ENCODE assay signal across 1 cellular context in genomic region chr11:109035261-109035660, GRCh38.
TF ChIP-seq lines count a peak whose summit lies in the region.

No MANE protein-coding gene starts in this region.

TF ChIP-seq in endothelial cell of umbilical vein, 7 proteins besides CTCF, POLR2A, EP300 and RAD21 (continued from another document):
- TF ChIP-seq, protein P1, sequence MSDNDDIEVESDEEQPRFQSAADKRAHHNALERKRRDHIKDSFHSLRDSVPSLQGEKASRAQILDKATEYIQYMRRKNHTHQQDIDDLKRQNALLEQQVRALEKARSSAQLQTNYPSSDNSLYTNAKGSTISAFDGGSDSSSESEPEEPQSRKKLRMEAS (IDR thresholded peaks at IDR 0.05; ENCODE audit: insufficient read depth, insufficient read length): no peak
